ENCODE assay signal across 1 cellular context in genomic region chr12:111402490-111402824, GRCh38.
TF ChIP-seq lines count a peak whose summit lies in the region.

No MANE protein-coding gene starts in this region.

TF ChIP-seq in HepG2, 621 proteins besides CTCF, POLR2A, EP300 and RAD21:
- TF ChIP-seq ARID4A (CRISPR knock-in tag; IDR thresholded peaks at IDR 0.05; ENCODE audit: borderline replicate concordance), result peak; percentile 9; the same call in 1 of the 2 replicates
